8 cellular contexts compared by ENCODE assay signal in the genomic region with DNA sequence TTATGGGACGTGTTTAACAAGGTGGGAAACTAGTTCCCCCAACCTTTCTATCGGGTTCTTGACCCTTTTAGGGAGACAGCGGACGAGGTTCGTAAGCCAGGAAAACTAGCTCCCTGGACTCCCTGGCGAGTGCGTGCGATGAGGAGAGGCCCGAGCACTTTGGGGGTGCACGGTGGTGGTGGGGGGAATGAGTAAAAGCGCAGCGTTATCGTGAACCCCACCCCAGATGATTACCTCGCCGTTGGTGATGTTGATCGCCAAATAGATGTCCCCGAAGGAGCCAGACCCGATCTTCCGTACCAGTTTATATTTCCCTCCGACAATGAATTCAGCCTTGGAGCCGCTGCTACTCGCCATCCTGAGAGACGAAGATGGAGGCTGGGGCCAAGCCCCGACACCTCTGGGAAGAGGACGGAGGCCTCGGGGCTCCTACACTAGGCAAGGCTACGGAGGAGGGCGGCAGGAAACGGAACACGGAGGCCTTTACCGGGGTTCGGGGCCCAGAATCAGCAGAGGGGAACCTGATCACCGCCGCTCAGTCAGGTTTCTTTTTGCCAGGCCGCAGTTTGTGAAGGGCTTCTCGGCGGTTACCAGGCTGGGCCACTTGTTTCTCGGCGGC. TPM values are rescaled to one million over a fixed set of nuclear protein-coding genes. Genes with fewer than 3 reads are reported as not detected.
DNase-seq lines count a peak whose midpoint lies in the region; ATAC-seq lines count a peak whose summit lies in the region.

No MANE protein-coding gene starts in this region.

- no peaks in the 10 kb centered on the region for H3K27me3 Mint-ChIP-seq in activated naive CD8-positive, alpha-beta T cell treated with anti-CD3 and anti-CD28 coated beads, Interleukin-2, amount 50 U/mL, for 24 hours

- peaks cover 15% of the 10 kb centered on the region for H3K4me1 ChIP-seq in HUES64 (ENCODE audit: insufficient read depth, low read length)
- H3K4me1 ChIP-seq in iPS-18a (ENCODE audit: control insufficient read depth, low read depth, low read length) = peaks cover 14% of the 10 kb centered on the region

- H3K9me3 ChIP-seq in HUES64 (ENCODE audit: insufficient read depth, low read depth, low read length) (no peaks in the 10 kb centered on the region), iPS-18a (ENCODE audit: control insufficient read depth, low read depth, low read length) (no peaks in the 10 kb centered on the region)

- DNase-seq in stimulated activated CD4-positive, alpha-beta T cell treated with anti-CD3 and anti-CD28 coated beads, Interleukin-2, amount 100 ng/mL, for 24 hours = peak; percentile 34 to 38
- no peak for DNase-seq in stimulated activated CD4-positive, alpha-beta T cell treated with anti-CD3 and anti-CD28 coated beads, Interleukin-4, amount 100 ng/mL, for 1 hour
- no peak for DNase-seq in activated naive CD8-positive, alpha-beta T cell treated with anti-CD3 and anti-CD28 coated beads, Interleukin-2, amount 50 U/mL, for 24 hours
- DNase-seq in stimulated activated CD8-positive, alpha-beta memory T cell treated with anti-CD3 and anti-CD28 coated beads, Interleukin-4, amount 100 ng/mL, for 48 hours = peak; percentile 52
- no peak for DNase-seq in NK-92 treated with Interleukin-12 subunit alpha and Interleukin-12 subunit beta, amount 100 ng/mL, for 24 hours (lab: John Stamatoyannopoulos, UW)
- no peak for DNase-seq in RKO (ENCODE audit: low spot score)

- peak overlapping the region; percentile 99 for H3K4me3 Mint-ChIP-seq in activated naive CD8-positive, alpha-beta T cell treated with anti-CD3 and anti-CD28 coated beads, Interleukin-2, amount 50 U/mL, for 24 hours

- peaks cover 46% of the 10 kb centered on the region for H3K36me3 Mint-ChIP-seq in activated naive CD8-positive, alpha-beta T cell treated with anti-CD3 and anti-CD28 coated beads, Interleukin-2, amount 50 U/mL, for 24 hours (ENCODE audit: low read depth)

- peak; percentile 3 for ATAC-seq in activated naive CD8-positive, alpha-beta T cell treated with anti-CD3 and anti-CD28 coated beads, Interleukin-2, amount 50 U/mL, for 24 hours

- no peaks in the 10 kb centered on the region for H3K9me3 Mint-ChIP-seq in activated naive CD8-positive, alpha-beta T cell treated with anti-CD3 and anti-CD28 coated beads, Interleukin-2, amount 50 U/mL, for 24 hours

- peaks cover 43% of the 10 kb centered on the region for H3K36me3 ChIP-seq in HUES64 (ENCODE audit: insufficient read depth, low read length)
- H3K36me3 ChIP-seq in iPS-18a (ENCODE audit: control insufficient read depth, low read depth, low read length) = peaks cover 36% of the 10 kb centered on the region

- peak overlapping the region; percentile 99 for H3K27ac Mint-ChIP-seq in activated naive CD8-positive, alpha-beta T cell treated with anti-CD3 and anti-CD28 coated beads, Interleukin-2, amount 50 U/mL, for 24 hours

- H3K27me3 ChIP-seq in HUES64 (ENCODE audit: insufficient read depth, low read length) (no peaks in the 10 kb centered on the region), iPS-18a (ENCODE audit: control insufficient read depth, insufficient read depth, low read length) (no peaks in the 10 kb centered on the region)

- H3K27ac ChIP-seq in HUES64 (ENCODE audit: low read depth, low read length) (peak overlapping the region; percentile 96), iPS-18a (ENCODE audit: low read length) (peak overlapping the region; percentile 73)

- under 1% methylated on average over 39 of the region's 39 CpGs for WGBS in HUES64

- peaks cover 45% of the 10 kb centered on the region for H3K4me1 Mint-ChIP-seq in activated naive CD8-positive, alpha-beta T cell treated with anti-CD3 and anti-CD28 coated beads, Interleukin-2, amount 50 U/mL, for 24 hours

- peak overlapping the region; percentile 100 for H3K4me3 ChIP-seq in HUES64 (ENCODE audit: low read length)
- peak overlapping the region; percentile 100 for H3K4me3 ChIP-seq in iPS-18a (ENCODE audit: low read length)

- H3K9ac ChIP-seq in HUES64 (ENCODE audit: low read depth, low read length) (peak overlapping the region; percentile 98), iPS-18a (ENCODE audit: low read length) (peak overlapping the region; percentile 87)

RNA-seq across cellular contexts. Expression of a gene that starts 0.5 kb away (rescaled TPM):
- 155 TPM for polyA plus RNA-seq in HUES64 (2013, experiment 1 of 2)
- 160 TPM for polyA plus RNA-seq in HUES64 (2013, experiment 2 of 2)

RNA-seq across cellular contexts. Expression of a gene that starts 30.6 kb away (rescaled TPM):
- 0.60 TPM for polyA plus RNA-seq in HUES64 (2013, experiment 1 of 2)
- 0.57 TPM for polyA plus RNA-seq in HUES64 (2013, experiment 2 of 2)

Comparison
In these comparisons a context has a peak if more than half of its experiments do, and no peak if none do; other contexts are left out.
1. DNase-seq: peak in stimulated activated CD4-positive, alpha-beta T cell treated with anti-CD3 and anti-CD28 coated beads, Interleukin-2, amount 100 ng/mL, for 24 hours (2 of 2) and stimulated activated CD8-positive, alpha-beta memory T cell treated with anti-CD3 and anti-CD28 coated beads, Interleukin-4, amount 100 ng/mL, for 48 hours (single experiment); none in stimulated activated CD4-positive, alpha-beta T cell treated with anti-CD3 and anti-CD28 coated beads, Interleukin-4, amount 100 ng/mL, for 1 hour (single experiment), activated naive CD8-positive, alpha-beta T cell treated with anti-CD3 and anti-CD28 coated beads, Interleukin-2, amount 50 U/mL, for 24 hours (single experiment), NK-92 treated with Interleukin-12 subunit alpha and Interleukin-12 subunit beta, amount 100 ng/mL, for 24 hours (single experiment) and RKO (single experiment).